Comparison of ENCODE assay signal across 25 cellular contexts in genomic region chr4:124534133-124534532, GRCh38.
DNase-seq lines count a peak whose midpoint lies in the region; ATAC-seq and TF ChIP-seq lines count a peak whose summit lies in the region.
"Had no signal": no experiment of that assay in that cellular context is flagged by ENCODE, and none has a peak within 500 bp of the region (broad histone marks: within the 10 kb centered on the region; RNA-seq: fewer than 3 reads in every experiment).

No MANE protein-coding gene starts in this region.

- H3K4me2 ChIP-seq in GM23338 (no peak overlapping the region), neural progenitor cell (no peak overlapping the region)
- H3K4me2 ChIP-seq: A549; BLaER1 treated with 17β-estradiol and CSF1 and Interleukin-3, amounts not matched to agents 10 nM and 100 nM had no signal

- H3K9me3 ChIP-seq in endodermal cell (ENCODE audit: control insufficient read depth, low read length) (no peaks in the 10 kb centered on the region), neural progenitor cell (ENCODE audit: low read depth) (no peaks in the 10 kb centered on the region)
- H3K9me3 ChIP-seq: A549; BLaER1 treated with 17β-estradiol and CSF1 and Interleukin-3, amounts not matched to agents 10 nM and 100 nM had no signal

- H3K36me3 Mint-ChIP-seq in GM23338 (ENCODE audit: low read depth) (no peaks in the 10 kb centered on the region), endodermal cell (ENCODE audit: low read depth) (no peaks in the 10 kb centered on the region), neural progenitor cell (no peaks in the 10 kb centered on the region)
- H3K36me3 Mint-ChIP-seq: CD14-positive monocyte; CD4-positive, alpha-beta memory T cell; CD4-positive, CD25-positive, alpha-beta regulatory T cell; CD8-positive, alpha-beta memory T cell had no signal

- no peaks in the 10 kb centered on the region for H3F3A ChIP-seq in GM23338 (replicated peaks; ENCODE audit: low read depth)
- no peaks in the 10 kb centered on the region for H3F3A ChIP-seq in neural progenitor cell (ENCODE audit: low read depth)

- no peak overlapping the region for H3K4me3 Mint-ChIP-seq in GM23338
- H3K4me3 Mint-ChIP-seq in endodermal cell: no peak overlapping the region
- H3K4me3 Mint-ChIP-seq in neural progenitor cell: no peak overlapping the region
- H3K4me3 Mint-ChIP-seq: B cell; CD14-positive monocyte; CD4-positive, alpha-beta memory T cell; CD4-positive, CD25-positive, alpha-beta regulatory T cell; CD8-positive, alpha-beta memory T cell had no signal

- H3K27me3 ChIP-seq in GM23338 (ENCODE audit: insufficient read depth) (no peaks in the 10 kb centered on the region), endodermal cell (ENCODE audit: control insufficient read depth, insufficient read depth, low read length, poor library complexity, severe bottlenecking) (no peaks in the 10 kb centered on the region), neural progenitor cell (no peaks in the 10 kb centered on the region)
- H3K27me3 ChIP-seq: BLaER1 treated with 17β-estradiol and CSF1 and Interleukin-3, amounts not matched to agents 10 nM and 100 nM had no signal

- H2AFZ ChIP-seq in GM23338 (no peak overlapping the region), neural progenitor cell (replicated peaks) (peak overlapping the region; percentile 55)

- H3K4me3 ChIP-seq in GM23338 (no peak overlapping the region), endodermal cell (ENCODE audit: low read length) (peak overlapping the region; percentile 26), neural progenitor cell (no peak overlapping the region)
- H3K4me3 ChIP-seq: A549; BLaER1 treated with 17β-estradiol and CSF1 and Interleukin-3, amounts not matched to agents 10 nM and 100 nM; GM12878 had no signal

- DNase-seq in GM23338 (ENCODE audit: low spot score) (no peak), NCI-H1436 (lab: John Stamatoyannopoulos, UW) (peak; percentile 8), endodermal cell (no peak), neural progenitor cell (ENCODE audit: low spot score) (no peak), C1 segment of cervical spinal cord (lab: John Stamatoyannopoulos, UW) (no peak), NCI-H2081 (lab: John Stamatoyannopoulos, UW) (no peak)
- DNase-seq in stimulated activated CD4-positive, alpha-beta T cell treated with anti-CD3 and anti-CD28 coated beads, Interleukin-12 subunit alpha, Interleukin-12 subunit beta, amount 100 ng/mL, for 4 hours: no peak
- DNase-seq: AML-193; CD4-positive, alpha-beta memory T cell; CD4-positive, CD25-positive, alpha-beta regulatory T cell; CD8-positive, alpha-beta memory T cell; COR-L47; DMS 273 treated with DMSO at 0.1 percent for 48 hours; DMS153; DMS53; DMS79; DND-41; EL; GDM1 had no signal

- peaks cover 21% of the 10 kb centered on the region; the same call in 2 of the 3 replicates for H3K4me1 Mint-ChIP-seq in GM23338
- peaks cover 11% of the 10 kb centered on the region for H3K4me1 Mint-ChIP-seq in endodermal cell
- H3K4me1 Mint-ChIP-seq in neural progenitor cell: peaks cover 4% of the 10 kb centered on the region
- H3K4me1 Mint-ChIP-seq: B cell; CD14-positive monocyte; CD4-positive, alpha-beta memory T cell; CD4-positive, CD25-positive, alpha-beta regulatory T cell; CD8-positive, alpha-beta memory T cell had no signal

- H3K79me2 ChIP-seq in GM23338 (replicated peaks; ENCODE audit: insufficient read depth) (no peaks in the 10 kb centered on the region), neural progenitor cell (ENCODE audit: low read depth) (no peaks in the 10 kb centered on the region)

- no peaks in the 10 kb centered on the region for H3K36me3 ChIP-seq in GM23338 (ENCODE audit: insufficient read depth)
- no peaks in the 10 kb centered on the region for H3K36me3 ChIP-seq in endodermal cell (ENCODE audit: control insufficient read depth, insufficient read depth, low read length)
- no peaks in the 10 kb centered on the region for H3K36me3 ChIP-seq in neural progenitor cell
- H3K36me3 ChIP-seq: BLaER1 treated with 17β-estradiol and CSF1 and Interleukin-3, amounts not matched to agents 10 nM and 100 nM had no signal

- H3K27ac ChIP-seq in GM23338 (ENCODE audit: low read depth) (no peak overlapping the region), endodermal cell (ENCODE audit: low read depth, low read length) (no peak overlapping the region), neural progenitor cell (no peak overlapping the region)
- H3K27ac ChIP-seq: A549; BLaER1 treated with 17β-estradiol and CSF1 and Interleukin-3, amounts not matched to agents 10 nM and 100 nM had no signal

- H3K4me1 ChIP-seq in GM23338 (ENCODE audit: insufficient read depth) (peaks cover 9% of the 10 kb centered on the region), endodermal cell (ENCODE audit: control insufficient read depth, insufficient read depth, low read length) (peaks cover 12% of the 10 kb centered on the region), neural progenitor cell (no peaks in the 10 kb centered on the region)
- H3K4me1 ChIP-seq: A549; BLaER1 treated with 17β-estradiol and CSF1 and Interleukin-3, amounts not matched to agents 10 nM and 100 nM had no signal

- H3K27ac Mint-ChIP-seq in GM23338 (0 out of 2 replicates have a peak overlapping the region, but pooled peaks have one; percentile 26), endodermal cell (no peak overlapping the region), neural progenitor cell (no peak overlapping the region)
- H3K27ac Mint-ChIP-seq: B cell; CD14-positive monocyte; CD4-positive, alpha-beta memory T cell; CD4-positive, CD25-positive, alpha-beta regulatory T cell; CD8-positive, alpha-beta memory T cell had no signal

- no peaks in the 10 kb centered on the region for H3K9me3 Mint-ChIP-seq in GM23338
- H3K9me3 Mint-ChIP-seq in endodermal cell: no peaks in the 10 kb centered on the region
- no peaks in the 10 kb centered on the region for H3K9me3 Mint-ChIP-seq in neural progenitor cell
- H3K9me3 Mint-ChIP-seq: CD14-positive monocyte; CD4-positive, alpha-beta memory T cell had no signal

- H3K27me3 Mint-ChIP-seq in GM23338 (ENCODE audit: insufficient read depth, low read depth, poor library complexity) (no peaks in the 10 kb centered on the region), endodermal cell (ENCODE audit: insufficient read depth) (no peaks in the 10 kb centered on the region), neural progenitor cell (ENCODE audit: insufficient read depth, low read depth) (no peaks in the 10 kb centered on the region)
- H3K27me3 Mint-ChIP-seq: B cell; CD4-positive, alpha-beta memory T cell; CD4-positive, CD25-positive, alpha-beta regulatory T cell had no signal

- no peaks in the 10 kb centered on the region for H4K20me1 ChIP-seq in GM23338 (replicated peaks; ENCODE audit: insufficient read depth)
- no peaks in the 10 kb centered on the region for H4K20me1 ChIP-seq in neural progenitor cell (ENCODE audit: low read depth)
- H4K20me1 ChIP-seq: BLaER1 treated with 17β-estradiol and CSF1 and Interleukin-3, amounts not matched to agents 10 nM and 100 nM had no signal

- no peak for TF ChIP-seq CTCF in GM23338 (conservative IDR thresholded peaks at IDR 0.05; ENCODE audit: low read depth in 2 of 2)
- no peak for TF ChIP-seq CTCF in endodermal cell (conservative IDR thresholded peaks at IDR 0.05)
- TF ChIP-seq CTCF in neural progenitor cell (IDR thresholded peaks at IDR 0.05): no peak

- WGBS in endodermal cell (ENCODE audit: insufficient coverage in 1 of 2, insufficient read length in 1 of 2), 2 experiments: 93 to 100% methylated on average over 2 of the region's 2 CpGs

- H3K9ac ChIP-seq in endodermal cell (ENCODE audit: extremely low read depth, low read length, poor library complexity, severe bottlenecking) (no peak overlapping the region), neural progenitor cell (no peak overlapping the region)
- H3K9ac ChIP-seq: BLaER1 treated with 17β-estradiol and CSF1 and Interleukin-3, amounts not matched to agents 10 nM and 100 nM had no signal

- no peaks in the 10 kb centered on the region for H3K9me2 ChIP-seq in GM23338 (ENCODE audit: insufficient read depth)

- ATAC-seq in GM23338: no peak
- ATAC-seq in HG03460 (IDR thresholded peaks at IDR 0.05; ENCODE audit: unreplicated experiment): no peak
- ATAC-seq: A549, GM12878 had no signal

TF ChIP-seq in GM23338, 12 proteins besides CTCF, POLR2A, EP300 and RAD21 (continues in another document):
- TF ChIP-seq ZNF114 (CRISPR knock-in tag; IDR thresholded peaks at IDR 0.05): no peak
- no peak for TF ChIP-seq NANOG (IDR thresholded peaks at IDR 0.05; ENCODE audit: borderline replicate concordance)
- no peak for TF ChIP-seq EZH2 (IDR thresholded peaks at IDR 0.05; ENCODE audit: low read depth, unreplicated experiment)
- TF ChIP-seq REST (IDR thresholded peaks at IDR 0.05; ENCODE audit: unreplicated experiment): no peak
- no peak for TF ChIP-seq STAT1 (IDR thresholded peaks at IDR 0.05; ENCODE audit: unreplicated experiment)
- no peak for TF ChIP-seq JUNB (IDR thresholded peaks at IDR 0.05; ENCODE audit: unreplicated experiment)
